Comparison of ENCODE assay signal across 1 cellular context in the genomic region with DNA sequence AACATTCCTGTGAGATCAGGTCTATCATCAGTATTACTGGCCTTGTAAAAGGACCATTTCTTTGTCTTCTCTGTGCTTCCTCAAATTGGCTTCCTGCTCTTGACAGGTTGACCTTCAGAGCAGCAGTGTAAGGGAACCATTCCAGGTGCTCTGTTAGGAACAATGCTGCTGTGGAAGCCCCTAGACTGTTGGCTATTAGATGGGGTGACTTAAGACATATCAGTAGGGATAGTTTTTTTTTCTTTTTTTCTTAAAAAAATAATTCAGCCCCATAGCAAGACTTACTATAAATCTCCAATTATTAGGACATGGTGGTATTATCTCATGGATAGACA.
TF ChIP-seq lines count a peak whose summit lies in the region.

No MANE protein-coding gene starts in this region.

TF ChIP-seq in IMR-90, 13 proteins besides CTCF, POLR2A, EP300 and RAD21:
- TF ChIP-seq RFX5 (IDR thresholded peaks at IDR 0.05; ENCODE audit: low read depth, low read length) (no peak), MXI1 (IDR thresholded peaks at IDR 0.05; ENCODE audit: borderline replicate concordance, low read depth, low read length) (no peak), CHD1 (IDR thresholded peaks at IDR 0.05; ENCODE audit: low read depth, low read length) (no peak), MAFK (IDR thresholded peaks at IDR 0.05; ENCODE audit: low read depth, low read length) (no peak), MAZ (IDR thresholded peaks at IDR 0.05; ENCODE audit: borderline replicate concordance, low read depth, low read length) (no peak), ELK1 (IDR thresholded peaks at IDR 0.05; ENCODE audit: borderline replicate concordance, low read depth, low read length) (no peak), FOS (IDR thresholded peaks at IDR 0.05; ENCODE audit: low read depth, low read length) (no peak), RCOR1 (IDR thresholded peaks at IDR 0.05; ENCODE audit: insufficient replicate concordance, low read length) (no peak)
TF ChIP-seq in IMR-90: peak in this region for 0.
